Comparison of ENCODE assay signal across 24 cellular contexts in genomic region chr3:40843208-40843624, GRCh38.
DNase-seq lines count a peak whose midpoint lies in the region; ATAC-seq and TF ChIP-seq lines count a peak whose summit lies in the region.
"Had no signal": no experiment of that assay in that cellular context is flagged by ENCODE, and none has a peak within 500 bp of the region (broad histone marks: within the 10 kb centered on the region; RNA-seq: fewer than 3 reads in every experiment).

No MANE protein-coding gene starts in this region.

- H3K27me3 Mint-ChIP-seq in endothelial cell (ENCODE audit: unreplicated experiment) (peaks cover 1% of the 10 kb centered on the region), neural crest cell (ENCODE audit: low read depth) (no peaks in the 10 kb centered on the region)

- intact Hi-C loops in left ventricle myocardium inferior (cut with micrococcal nuclease) = no loop called here

- H3K4me3 ChIP-seq in left ventricle myocardium inferior (no peak overlapping the region), right atrium auricular region (no peak overlapping the region), RWPE2 (ENCODE audit: severe bottlenecking) (no peak overlapping the region)
- H3K4me3 ChIP-seq: A549; BLaER1 treated with 17β-estradiol and CSF1 and Interleukin-3, amounts not matched to agents 10 nM and 100 nM; GM12878; GM23338 had no signal

- no peaks in the 10 kb centered on the region for H3K9me3 Mint-ChIP-seq in endothelial cell (ENCODE audit: unreplicated experiment)
- no peaks in the 10 kb centered on the region for H3K9me3 Mint-ChIP-seq in neural crest cell
- H3K9me3 Mint-ChIP-seq: CD4-positive, alpha-beta T cell had no signal

- peaks cover 19% of the 10 kb centered on the region for H3K4me1 ChIP-seq in left ventricle myocardium inferior
- H3K4me1 ChIP-seq in right atrium auricular region = peaks cover 0 to 9% of the 10 kb centered on the region in 2 donors
- H3K4me1 ChIP-seq in RWPE2 (ENCODE audit: insufficient read depth, poor library complexity, severe bottlenecking) = no peaks in the 10 kb centered on the region
- H3K4me1 ChIP-seq: A549; BE2C; BLaER1 treated with 17β-estradiol and CSF1 and Interleukin-3, amounts not matched to agents 10 nM and 100 nM had no signal

- H3K36me3 Mint-ChIP-seq in endothelial cell (ENCODE audit: low read depth, unreplicated experiment) (no peaks in the 10 kb centered on the region), neural crest cell (ENCODE audit: low read depth) (no peaks in the 10 kb centered on the region)
- H3K36me3 Mint-ChIP-seq: CD14-positive monocyte; CD8-positive, alpha-beta memory T cell had no signal

- no peak for TF ChIP-seq CTCF in left ventricle myocardium inferior (IDR thresholded peaks at IDR 0.05; ENCODE audit: borderline replicate concordance)
- TF ChIP-seq CTCF in right atrium auricular region (IDR thresholded peaks at IDR 0.05) = no peak
- TF ChIP-seq CTCF in RWPE2 (IDR thresholded peaks at IDR 0.05; ENCODE audit: poor library complexity, severe bottlenecking) = no peak
- no peak for TF ChIP-seq CTCF in endothelial cell (IDR thresholded peaks at IDR 0.05; ENCODE audit: unreplicated experiment)
- no peak for TF ChIP-seq CTCF in neural crest cell (conservative IDR thresholded peaks at IDR 0.05)

- peaks cover 5% of the 10 kb centered on the region for H3K9me3 ChIP-seq in left ventricle myocardium inferior (replicated peaks)
- peaks cover 0 to 8% of the 10 kb centered on the region in 2 donors for H3K9me3 ChIP-seq in right atrium auricular region
- H3K9me3 ChIP-seq in RWPE2 (ENCODE audit: severe bottlenecking) = no peaks in the 10 kb centered on the region
- H3K9me3 ChIP-seq: A549, BE2C had no signal

- H3K4me1 Mint-ChIP-seq in endothelial cell (ENCODE audit: unreplicated experiment) = peaks cover 30% of the 10 kb centered on the region
- H3K4me1 Mint-ChIP-seq in neural crest cell = peaks cover 8% of the 10 kb centered on the region
- H3K4me1 Mint-ChIP-seq: CD14-positive monocyte; CD8-positive, alpha-beta memory T cell had no signal

- DNase-seq in left ventricle myocardium inferior (no peak), right atrium auricular region (ENCODE audit: low spot score) (no peak), RWPE2 (ENCODE audit: low spot score) (no peak), endothelial cell (ENCODE audit: low spot score) (no peak), neural crest cell (ENCODE audit: low read depth, low spot score) (no peak)
- DNase-seq: 8988T; ACHN; AML-193; CD4-positive, alpha-beta T cell; CD8-positive, alpha-beta memory T cell; DMS 273 treated with DMSO at 0.1 percent for 48 hours; DMS79; GDM1 had no signal

- H3K27ac ChIP-seq in left ventricle myocardium inferior (replicated peaks) (peak overlapping the region; percentile 11), right atrium auricular region (no peak overlapping the region), RWPE2 (ENCODE audit: poor library complexity, severe bottlenecking) (peak overlapping the region; percentile 38)
- H3K27ac ChIP-seq: A549; BLaER1 treated with 17β-estradiol and CSF1 and Interleukin-3, amounts not matched to agents 10 nM and 100 nM had no signal

- ATAC-seq in RWPE2 (ENCODE audit: low read depth) = no peak
- ATAC-seq in HG02588 (IDR thresholded peaks at IDR 0.05; ENCODE audit: unreplicated experiment) = no peak
- ATAC-seq in HG02938 (IDR thresholded peaks at IDR 0.05; ENCODE audit: unreplicated experiment) = no peak
- no peak for ATAC-seq in HG03439 (IDR thresholded peaks at IDR 0.05; ENCODE audit: unreplicated experiment)
- ATAC-seq: A549, GM12878, GM23338, HCT116 had no signal

- H3K27ac Mint-ChIP-seq in endothelial cell (ENCODE audit: unreplicated experiment) = peak overlapping the region; percentile 57
- peak overlapping the region; percentile 65 for H3K27ac Mint-ChIP-seq in neural crest cell (ENCODE audit: unreplicated experiment)
- H3K27ac Mint-ChIP-seq: CD4-positive, alpha-beta T cell; CD8-positive, alpha-beta memory T cell; GM23338 had no signal

- no peaks in the 10 kb centered on the region for H3K27me3 ChIP-seq in left ventricle myocardium inferior (ENCODE audit: low read depth)
- H3K27me3 ChIP-seq in right atrium auricular region = no peaks in the 10 kb centered on the region
- H3K27me3 ChIP-seq in RWPE2 (ENCODE audit: insufficient read depth, poor library complexity, severe bottlenecking) = no peaks in the 10 kb centered on the region
- H3K27me3 ChIP-seq: BE2C; BLaER1 treated with 17β-estradiol and CSF1 and Interleukin-3, amounts not matched to agents 10 nM and 100 nM had no signal

- H3K4me3 Mint-ChIP-seq in endothelial cell (ENCODE audit: unreplicated experiment) (no peak overlapping the region), neural crest cell (no peak overlapping the region)
- H3K4me3 Mint-ChIP-seq: CD14-positive monocyte; CD4-positive, alpha-beta T cell; CD8-positive, alpha-beta memory T cell; GM23338; H9 had no signal

- no peaks in the 10 kb centered on the region for H3K36me3 ChIP-seq in left ventricle myocardium inferior
- H3K36me3 ChIP-seq in right atrium auricular region = no peaks in the 10 kb centered on the region
- no peaks in the 10 kb centered on the region for H3K36me3 ChIP-seq in RWPE2 (ENCODE audit: low read depth)
- H3K36me3 ChIP-seq: BE2C; BLaER1 treated with 17β-estradiol and CSF1 and Interleukin-3, amounts not matched to agents 10 nM and 100 nM had no signal

Comparison
In these comparisons a context has a peak if more than half of its experiments do, and no peak if none do; other contexts are left out.
1. H3K27ac ChIP-seq: peak in left ventricle myocardium inferior (single experiment) and RWPE2 (single experiment); none in right atrium auricular region (0 of 2).